ENCODE assay signal across 8 cellular contexts in genomic region chr12:6199531-6200265, GRCh38. TPM values are rescaled to one million over a fixed set of nuclear protein-coding genes. Genes with fewer than 3 reads are reported as not detected.
DNase-seq lines count a peak whose midpoint lies in the region; ATAC-seq, FAIRE-seq and TF ChIP-seq lines count a peak whose summit lies in the region.

No MANE protein-coding gene starts in this region.

- intact Hi-C loops in K562 (cut with micrococcal nuclease) (no loop called here), left colon (cut with DNase I, micrococcal nuclease) (loop anchor here (5.0 to 10.0 kb wide), 3 partner anchors 33 to 78 kb away; no protein-coding TSS in a partner anchor), testis (cut with DNase I; ENCODE audit: low total_unique reads) (loop anchor here (10.0 kb wide), 1 partner anchor 135 kb away; no protein-coding TSS in a partner anchor)

- TF ChIP-seq RAD21 in K562 (CRISPR knock-in tag; conservative IDR thresholded peaks at IDR 0.05 in 1 of 2, IDR thresholded peaks at IDR 0.05 in 1 of 2): no peak

- H3K4me3 Mint-ChIP-seq in IgD-negative memory B cell: peak overlapping the region; percentile 65 to 91 (median 82)

- no peaks in the 10 kb centered on the region for H4K20me1 ChIP-seq in K562 (replicated peaks; ENCODE audit: control insufficient read depth, insufficient read depth, low read length)

- H3K36me3 Mint-ChIP-seq in IgD-negative memory B cell: no peaks in the 10 kb centered on the region

- peak overlapping the region; percentile 6 to 52; a peak in 1 of 4 replicates for H3K9ac ChIP-seq in K562 (ENCODE audit: insufficient read depth in 1 of 2, low read depth in 2 of 2, low read length in 2 of 2)

- H3K4me1 ChIP-seq in ACC112 (ENCODE audit: control insufficient read depth, insufficient read depth, low read length, unreplicated experiment) (peaks cover 20% of the 10 kb centered on the region), K562 (replicated peaks in 1 of 2; ENCODE audit: control insufficient read depth in 2 of 2, insufficient read depth in 2 of 2, low read length in 2 of 2) (peaks cover 0 to 15% of the 10 kb centered on the region in 2 experiments; a peak in 4 of 5 replicates), testis (peaks cover 6% of the 10 kb centered on the region)

- no peaks in the 10 kb centered on the region for H3K27me3 ChIP-seq in ACC112 (ENCODE audit: insufficient read depth, low read length)
- peaks cover 6 to 30% of the 10 kb centered on the region in 2 experiments; a peak in 3 of 5 replicates for H3K27me3 ChIP-seq in K562 (ENCODE audit: control insufficient read depth in 2 of 2, insufficient read depth in 2 of 2, low read length in 2 of 2)
- H3K27me3 ChIP-seq in testis: no peaks in the 10 kb centered on the region

- H3K27ac ChIP-seq in ACC112 (ENCODE audit: low read depth, low read length): no peak overlapping the region
- no peak overlapping the region for H3K27ac ChIP-seq in K562 (ENCODE audit: extremely low read depth, low read depth, low read length)
- peak overlapping the region; percentile 56 to 83 for H3K27ac ChIP-seq in testis

- CTCF ChIA-PET in K562 (lab: Yijun Ruan, JAX; ENCODE audit: low intra/inter-chr PET ratio): interaction anchor here (1.1 kb wide), 1 partner anchor 85 kb away, joined by 3 read pairs; no protein-coding TSS in a partner anchor

- no peak for FAIRE-seq in K562 (lab: Jason Lieb, UNC)

- BruUV-seq in K562 (replicated peaks; lab: Mats Ljungman, UMichigan): no TSS peak

- peaks cover 0 to 1% (median 0%) of the 10 kb centered on the region in 3 donors for H3K9me3 Mint-ChIP-seq in IgD-negative memory B cell

- in situ Hi-C loops in K562 (cut with MboI): loop anchor here (10.0 kb wide), 1 partner anchor 135 kb away; no protein-coding TSS in a partner anchor

- ATAC-seq in K562: no peak
- peak; percentile 5 for ATAC-seq in left colon

- H3K36me3 ChIP-seq in ACC112 (ENCODE audit: insufficient read depth, low read length): no peaks in the 10 kb centered on the region
- no peaks in the 10 kb centered on the region for H3K36me3 ChIP-seq in K562 (ENCODE audit: control insufficient read depth, insufficient read depth, low read length)
- no peaks in the 10 kb centered on the region for H3K36me3 ChIP-seq in testis (ENCODE audit: low read depth, missing control alignments)

- no peak for TF ChIP-seq EP300 in K562 (IDR thresholded peaks at IDR 0.05; ENCODE audit: low read length)

- POLR2A ChIA-PET in K562 (lab: Yijun Ruan, JAX): no interaction called here

- peak overlapping the region; percentile 72 for H2AFZ ChIP-seq in ACC112 (ENCODE audit: low read length, unreplicated experiment)
- H2AFZ ChIP-seq in K562 (ENCODE audit: low read depth, low read length): peak overlapping the region; percentile 46; the same call in 1 of the 2 replicates

- no peak for DNase-seq in K562 (ENCODE audit: extremely low read depth in 1 of 4, low spot score in 3 of 4)
- DNase-seq in left colon: peak; percentile 73 to 75
- peak; percentile 56 for DNase-seq in testis
- DNase-seq in stimulated activated CD8-positive, alpha-beta memory T cell treated with anti-CD3 and anti-CD28 coated beads, Interleukin-4, amount 100 ng/mL, for 48 hours: no peak
- no peak for DNase-seq in A172 (ENCODE audit: low spot score)
- no peak for DNase-seq in NCI-H1417 (lab: John Stamatoyannopoulos, UW)

- TF ChIP-seq POLR2A in K562 (conservative IDR thresholded peaks at IDR 0.05): no peak
- TF ChIP-seq POLR2A in testis (IDR thresholded peaks at IDR 0.05): no peak

- H3K9me3 ChIP-seq in K562 (replicated peaks; ENCODE audit: control insufficient read depth, insufficient read depth, low read depth, low read length): no peaks in the 10 kb centered on the region
- H3K9me3 ChIP-seq in testis: no peaks in the 10 kb centered on the region

- TF ChIP-seq CTCF in K562 (IDR thresholded peaks at IDR 0.05 in 2 of 3, conservative IDR thresholded peaks at IDR 0.05 in 1 of 3; ENCODE audit: insufficient read depth in 2 of 3, low read depth in 1 of 3, low read length in 3 of 3): no peak
- TF ChIP-seq CTCF in testis (IDR thresholded peaks at IDR 0.05): no peak

- H3K4me3 ChIP-seq in ACC112 (ENCODE audit: low read depth, low read length) (peak overlapping the region; percentile 70), K562 (no peak overlapping the region), testis (peak overlapping the region; percentile 69 to 82)

- 20% methylated on average over 24 of the region's 44 CpGs for WGBS in K562 (ENCODE audit: insufficient coverage, low coverage, missing lambda C conversion rate)
- WGBS in testis, 2 donors: 8 to 16% methylated on average over 18 to 33 of the region's 44 CpGs

- H3K4me2 ChIP-seq in K562 (ENCODE audit: insufficient read depth, low read length): peak overlapping the region; percentile 9; the same call in 1 of the 2 replicates

- no peaks in the 10 kb centered on the region for H3K9me1 ChIP-seq in K562 (ENCODE audit: control insufficient read depth, insufficient read depth, low read length)

- H3K4me1 Mint-ChIP-seq in IgD-negative memory B cell: peaks cover 6 to 10% (median 8%) of the 10 kb centered on the region in 3 donors

- no peaks in the 10 kb centered on the region for H3K79me2 ChIP-seq in ACC112 (ENCODE audit: control insufficient read depth, insufficient read depth, low read length, unreplicated experiment)
- H3K79me2 ChIP-seq in K562 (ENCODE audit: control insufficient read depth, insufficient read depth, low read length): no peaks in the 10 kb centered on the region

- peaks cover 39% of the 10 kb centered on the region for H3K27me3 Mint-ChIP-seq in IgD-negative memory B cell

- peak overlapping the region in 2 of 3 donors; percentile 26 to 82 for H3K27ac Mint-ChIP-seq in IgD-negative memory B cell

TF ChIP-seq in K562, 482 proteins besides CTCF, POLR2A, EP300 and RAD21 (continues in another document):
- TF ChIP-seq EGR1 (conservative IDR thresholded peaks at IDR 0.05): peak; percentile 50
- TF ChIP-seq THRB (CRISPR knock-in tag; conservative IDR thresholded peaks at IDR 0.05): no peak

RNA-seq across cellular contexts. Expression of gene CD9, which starts 0.5 kb away (rescaled TPM):
- polyA plus RNA-seq in IgD-negative memory B cell: 9.6 TPM
- total RNA-seq in K562 (2011; cell fraction: chromatin; rRNA removed; ENCODE audit: low replicate concordance): 1.1 and 6.1 TPM in 2 replicates
- 2.9 and 5.0 TPM in 2 replicates for total RNA-seq in K562 (2011; cell fraction: nucleolus; rRNA removed)
- 2.5 and 2.7 TPM in 2 replicates for total RNA-seq in K562 (2011; cell fraction: nucleoplasm; rRNA removed)
- 0.41 and 0.45 TPM in 2 replicates for total RNA-seq in K562 (2014; rRNA removed)
- total RNA-seq in K562 (2014; rRNA removed; fragmentation: Illumina TruSeq; extraction: Trizol): 0.29 and 0.62 TPM in 2 replicates
- total RNA-seq in K562 (2015; rRNA removed; fragmentation: Illumina TruSeq; extraction: Trizol): 0.41 and 0.43 TPM in 2 replicates
- 1.2 and 2.0 TPM in 2 replicates for total RNA-seq in K562 (2021)
- polyA plus RNA-seq in K562 (2011; rRNA removed): 5.6 and 11.9 TPM in 2 replicates
- 5.8 and 12.8 TPM in 2 replicates for polyA plus RNA-seq in K562 (2011; cell fraction: cytosol; rRNA removed)
- polyA plus RNA-seq in K562 (2011; cell fraction: nucleus; rRNA removed): 3.2 and 8.1 TPM in 2 replicates
- 1.2 and 1.3 TPM in 2 replicates for polyA plus RNA-seq in K562 (2012)
- 0.42 and 0.65 TPM in 2 replicates for polyA plus RNA-seq in K562 (2014; fragmentation: Illumina TruSeq; extraction: Trizol)
- polyA plus RNA-seq in K562 (2014; fragmentation: Nextera tagmentation; extraction: Ambion mirVana): under 1 TPM; 0.59 to 0.74 TPM
- polyA plus RNA-seq in K562 (2014; rRNA removed): 0.49 and 1.2 TPM in 2 replicates
- 6.0 and 10.7 TPM in 2 replicates for polyA minus RNA-seq in K562 (2011; rRNA and poly(A)+ RNA removed)
- polyA minus RNA-seq in K562 (2011; cell fraction: cytosol; rRNA and poly(A)+ RNA removed): 2.6 and 6.0 TPM in 2 replicates
- 2.2 and 4.1 TPM in 2 replicates for polyA minus RNA-seq in K562 (2011; cell fraction: nucleus; rRNA and poly(A)+ RNA removed)
- total RNA-seq in left colon: 100 to 1,000 TPM; 574 to 766 TPM
- 10 to 100 TPM; 31.2 to 53.1 TPM for total RNA-seq in testis
- polyA plus RNA-seq in testis (ENCODE audit: insufficient read depth, low read depth, low replicate concordance): 94.2 TPM
- 107 and 128 TPM in 2 replicates for total RNA-seq in A172 (2014; rRNA removed; shearing (Covaris generic))

Comparison
In these comparisons a context has a peak if more than half of its experiments do, and no peak if none do; other contexts are left out.
1. H3K27ac ChIP-seq: peak in testis (2 of 2); none in ACC112 (single experiment) and K562 (single experiment).
2. DNase-seq: peak in left colon (2 of 2) and testis (single experiment); none in K562 (0 of 4), stimulated activated CD8-positive, alpha-beta memory T cell treated with anti-CD3 and anti-CD28 coated beads, Interleukin-4, amount 100 ng/mL, for 48 hours (single experiment), A172 (single experiment) and NCI-H1417 (0 of 3).
3. RNA of gene CD9, which starts 0.5 kb away (total RNA-seq): 574 to 766 TPM in left colon, 107 to 128 TPM in A172 and 31.2 to 53.1 TPM in testis; 0.29 to 6.1 TPM in K562; every median in the first group is over 4 times any median in the second.